In genomic region chr17:4806770-4807533, GRCh38 we compare ENCODE assay signal across 8 cellular contexts. TPM values are rescaled to one million over a fixed set of nuclear protein-coding genes. Genes with fewer than 3 reads are reported as not detected.
A peak's percentile ranks its signal among the peaks of the same experiment; 100 is the strongest.
DNase-seq lines count a peak whose midpoint lies in the region; ATAC-seq and TF ChIP-seq lines count a peak whose summit lies in the region.

A gene with protein sequence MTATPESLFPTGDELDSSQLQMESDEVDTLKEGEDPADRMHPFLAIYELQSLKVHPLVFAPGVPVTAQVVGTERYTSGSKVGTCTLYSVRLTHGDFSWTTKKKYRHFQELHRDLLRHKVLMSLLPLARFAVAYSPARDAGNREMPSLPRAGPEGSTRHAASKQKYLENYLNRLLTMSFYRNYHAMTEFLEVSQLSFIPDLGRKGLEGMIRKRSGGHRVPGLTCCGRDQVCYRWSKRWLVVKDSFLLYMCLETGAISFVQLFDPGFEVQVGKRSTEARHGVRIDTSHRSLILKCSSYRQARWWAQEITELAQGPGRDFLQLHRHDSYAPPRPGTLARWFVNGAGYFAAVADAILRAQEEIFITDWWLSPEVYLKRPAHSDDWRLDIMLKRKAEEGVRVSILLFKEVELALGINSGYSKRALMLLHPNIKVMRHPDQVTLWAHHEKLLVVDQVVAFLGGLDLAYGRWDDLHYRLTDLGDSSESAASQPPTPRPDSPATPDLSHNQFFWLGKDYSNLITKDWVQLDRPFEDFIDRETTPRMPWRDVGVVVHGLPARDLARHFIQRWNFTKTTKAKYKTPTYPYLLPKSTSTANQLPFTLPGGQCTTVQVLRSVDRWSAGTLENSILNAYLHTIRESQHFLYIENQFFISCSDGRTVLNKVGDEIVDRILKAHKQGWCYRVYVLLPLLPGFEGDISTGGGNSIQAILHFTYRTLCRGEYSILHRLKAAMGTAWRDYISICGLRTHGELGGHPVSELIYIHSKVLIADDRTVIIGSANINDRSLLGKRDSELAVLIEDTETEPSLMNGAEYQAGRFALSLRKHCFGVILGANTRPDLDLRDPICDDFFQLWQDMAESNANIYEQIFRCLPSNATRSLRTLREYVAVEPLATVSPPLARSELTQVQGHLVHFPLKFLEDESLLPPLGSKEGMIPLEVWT (plus strand): TSS chr17:4807152. CDS start chr17:4807773, 621 bp downstream.

- peak; percentile 89 for DNase-seq in DND-41
- peak; percentile 31 to 39 for DNase-seq in Kasumi-1 (lab: John Stamatoyannopoulos, UW)
- peak; percentile 87 to 94 for DNase-seq in activated naive CD4-positive, alpha-beta T cell treated with anti-CD3 and anti-CD28 coated beads, Interleukin-2, amount 50 U/mL, for 72 hours (ENCODE audit: low spot score in 2 of 2)
- peak; percentile 88 for DNase-seq in glomerular visceral epithelial cell (ENCODE audit: extremely low spot score)
- peak; percentile 100 for DNase-seq in osteoblast (ENCODE audit: insufficient read length, low spot score, missing footprints)
- peak; percentile 89 to 90 for DNase-seq in suprapubic skin (ENCODE audit: low spot score in 2 of 2)

- peak within 1 kb of the TSS; percentile 79 for H3K9ac ChIP-seq in DND-41 (ENCODE audit: low read depth, low read length)

- H3K27me3 ChIP-seq in DND-41 (ENCODE audit: insufficient read depth, low read length, poor library complexity) = no peaks in the 10 kb centered on the region
- H3K27me3 ChIP-seq in osteoblast (ENCODE audit: insufficient read depth, low read length) = no peaks in the 10 kb centered on the region
- H3K27me3 ChIP-seq in suprapubic skin = no peaks in the 10 kb centered on the region

- no peak for TF ChIP-seq EP300 in suprapubic skin (IDR thresholded peaks at IDR 0.05)

- H3K4me3 ChIP-seq in DND-41 (ENCODE audit: low read depth in 1 of 2, low read length in 2 of 2) = peak within 1 kb of the TSS; percentile 63 to 81
- peak within 1 kb of the TSS; percentile 81 for H3K4me3 ChIP-seq in osteoblast (ENCODE audit: insufficient read depth, low read length)
- peak within 1 kb of the TSS; percentile 91 for H3K4me3 ChIP-seq in suprapubic skin

- peaks cover 19% of the 10 kb centered on the region for H3K4me1 ChIP-seq in DND-41 (ENCODE audit: insufficient read depth, low read length)
- H3K4me1 ChIP-seq in osteoblast (ENCODE audit: insufficient read depth, low read length) = peaks cover 13% of the 10 kb centered on the region
- peaks cover 27% of the 10 kb centered on the region for H3K4me1 ChIP-seq in suprapubic skin

- H3K36me3 ChIP-seq in DND-41 (ENCODE audit: insufficient read depth, low read length) (no peaks in the 10 kb centered on the region; the same call in 1 of the 2 replicates), osteoblast (ENCODE audit: insufficient read depth, low read length) (peaks cover 23% of the 10 kb centered on the region), suprapubic skin (peaks cover 16% of the 10 kb centered on the region)

- peak within 1 kb of the TSS; percentile 97 for H3K4me2 ChIP-seq in DND-41 (ENCODE audit: insufficient read depth, low read length)
- H3K4me2 ChIP-seq in osteoblast (ENCODE audit: insufficient read depth, low read length) = peak within 1 kb of the TSS; percentile 93

- H3K79me2 ChIP-seq in DND-41 (ENCODE audit: insufficient read depth, low read length) (no peaks in the 10 kb centered on the region), osteoblast (ENCODE audit: insufficient read depth, low read length) (peaks cover 3% of the 10 kb centered on the region)

- peak within 1 kb of the TSS; percentile 79 for H2AFZ ChIP-seq in DND-41 (ENCODE audit: low read depth, low read length)
- H2AFZ ChIP-seq in osteoblast (ENCODE audit: low read length) = peak within 1 kb of the TSS; percentile 88

- no peak for TF ChIP-seq CTCF in DND-41 (IDR thresholded peaks at IDR 0.05; ENCODE audit: borderline replicate concordance, extremely low read depth, low read length, poor library complexity, severe bottlenecking)
- no peak for TF ChIP-seq CTCF in osteoblast (IDR thresholded peaks at IDR 0.05; ENCODE audit: extremely low read depth, low read depth, low read length)
- TF ChIP-seq CTCF in suprapubic skin (IDR thresholded peaks at IDR 0.05) = no peak

- no CpG with 5 or more reads among the region's 103 CpGs for WGBS in suprapubic skin

- no peaks in the 10 kb centered on the region for H3K9me3 Mint-ChIP-seq in activated naive CD4-positive, alpha-beta T cell treated with anti-CD3 and anti-CD28 coated beads, Interleukin-2, amount 50 U/mL, for 72 hours

- H4K20me1 ChIP-seq in DND-41 (ENCODE audit: insufficient read depth, low read length) (no peaks in the 10 kb centered on the region), osteoblast (ENCODE audit: insufficient read depth, low read length) (no peaks in the 10 kb centered on the region)

- H3K9me3 ChIP-seq in DND-41 (ENCODE audit: insufficient read depth, low read length, severe bottlenecking) = no peaks in the 10 kb centered on the region
- no peaks in the 10 kb centered on the region for H3K9me3 ChIP-seq in osteoblast (ENCODE audit: low read depth, low read length)
- no peaks in the 10 kb centered on the region for H3K9me3 ChIP-seq in suprapubic skin

- ATAC-seq in DND-41 (ENCODE audit: insufficient read depth, low read depth) = peak; percentile 97
- ATAC-seq in GM21723 (IDR thresholded peaks at IDR 0.05; ENCODE audit: unreplicated experiment) = peak; percentile 90
- ATAC-seq in SK-N-SH treated with all-trans-retinoic acid at 6 μM for 48 hours = peak; percentile 99
- ATAC-seq in activated naive CD4-positive, alpha-beta T cell treated with anti-CD3 and anti-CD28 coated beads, Interleukin-2, amount 50 U/mL, for 72 hours = peak; percentile 99

- peak in 1 of 2 donors; percentile 11 for TF ChIP-seq POLR2A in suprapubic skin (IDR thresholded peaks at IDR 0.05)

- peak within 1 kb of the TSS; percentile 44; the same call in 1 of the 2 replicates for H3K27ac ChIP-seq in DND-41 (ENCODE audit: low read length)
- peak within 1 kb of the TSS; percentile 17 for H3K27ac ChIP-seq in osteoblast (ENCODE audit: low read depth, low read length)
- H3K27ac ChIP-seq in suprapubic skin = peak within 1 kb of the TSS; percentile 73

- H3K27ac Mint-ChIP-seq in activated naive CD4-positive, alpha-beta T cell treated with anti-CD3 and anti-CD28 coated beads, Interleukin-2, amount 50 U/mL, for 72 hours = peak within 1 kb of the TSS; percentile 28 to 81

- H3K36me3 Mint-ChIP-seq in activated naive CD4-positive, alpha-beta T cell treated with anti-CD3 and anti-CD28 coated beads, Interleukin-2, amount 50 U/mL, for 72 hours = no peaks in the 10 kb centered on the region

TF ChIP-seq in SK-N-SH treated with all-trans-retinoic acid at 6 μM for 48 hours, 23 proteins besides CTCF, POLR2A, EP300 and RAD21 (continues in another document):
- TF ChIP-seq, protein P1, sequence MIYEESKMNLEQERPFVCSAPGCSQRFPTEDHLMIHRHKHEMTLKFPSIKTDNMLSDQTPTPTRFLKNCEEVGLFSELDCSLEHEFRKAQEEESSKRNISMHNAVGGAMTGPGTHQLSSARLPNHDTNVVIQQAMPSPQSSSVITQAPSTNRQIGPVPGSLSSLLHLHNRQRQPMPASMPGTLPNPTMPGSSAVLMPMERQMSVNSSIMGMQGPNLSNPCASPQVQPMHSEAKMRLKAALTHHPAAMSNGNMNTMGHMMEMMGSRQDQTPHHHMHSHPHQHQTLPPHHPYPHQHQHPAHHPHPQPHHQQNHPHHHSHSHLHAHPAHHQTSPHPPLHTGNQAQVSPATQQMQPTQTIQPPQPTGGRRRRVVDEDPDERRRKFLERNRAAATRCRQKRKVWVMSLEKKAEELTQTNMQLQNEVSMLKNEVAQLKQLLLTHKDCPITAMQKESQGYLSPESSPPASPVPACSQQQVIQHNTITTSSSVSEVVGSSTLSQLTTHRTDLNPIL (CRISPR knock-in tag; IDR thresholded peaks at IDR 0.05; ENCODE audit: low read depth) = no peak
- TF ChIP-seq SNAI2 (CRISPR knock-in tag; IDR thresholded peaks at IDR 0.05) (no peak), OSR1 (CRISPR knock-in tag; IDR thresholded peaks at IDR 0.05) (no peak), ZNF70 (CRISPR knock-in tag; IDR thresholded peaks at IDR 0.05) (no peak), ESRRG (CRISPR knock-in tag; IDR thresholded peaks at IDR 0.05) (no peak), ZNF8 (CRISPR knock-in tag; IDR thresholded peaks at IDR 0.05) (no peak), BACH2 (CRISPR knock-in tag; IDR thresholded peaks at IDR 0.05; ENCODE audit: borderline replicate concordance) (no peak), CSDC2 (CRISPR knock-in tag; IDR thresholded peaks at IDR 0.05) (no peak)
- TF ChIP-seq, protein P2, sequence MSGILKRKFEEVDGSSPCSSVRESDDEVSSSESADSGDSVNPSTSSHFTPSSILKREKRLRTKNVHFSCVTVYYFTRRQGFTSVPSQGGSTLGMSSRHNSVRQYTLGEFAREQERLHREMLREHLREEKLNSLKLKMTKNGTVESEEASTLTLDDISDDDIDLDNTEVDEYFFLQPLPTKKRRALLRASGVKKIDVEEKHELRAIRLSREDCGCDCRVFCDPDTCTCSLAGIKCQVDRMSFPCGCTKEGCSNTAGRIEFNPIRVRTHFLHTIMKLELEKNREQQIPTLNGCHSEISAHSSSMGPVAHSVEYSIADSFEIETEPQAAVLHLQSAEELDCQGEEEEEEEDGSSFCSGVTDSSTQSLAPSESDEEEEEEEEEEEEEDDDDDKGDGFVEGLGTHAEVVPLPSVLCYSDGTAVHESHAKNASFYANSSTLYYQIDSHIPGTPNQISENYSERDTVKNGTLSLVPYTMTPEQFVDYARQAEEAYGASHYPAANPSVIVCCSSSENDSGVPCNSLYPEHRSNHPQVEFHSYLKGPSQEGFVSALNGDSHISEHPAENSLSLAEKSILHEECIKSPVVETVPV (CRISPR knock-in tag; IDR thresholded peaks at IDR 0.05) = no peak

RNA-seq across cellular contexts. Expression of the gene that starts here (rescaled TPM):
- 10 to 100 TPM; 23.6 to 31.4 TPM for total RNA-seq in activated naive CD4-positive, alpha-beta T cell treated with anti-CD3 and anti-CD28 coated beads, Interleukin-2, amount 50 U/mL, for 72 hours
- total RNA-seq in osteoblast (18.9 and 19.9 TPM in 2 replicates), suprapubic skin (100 to 1,000 TPM in 1 of 4 donors, 10 to 100 TPM in 3; 53.5 to 134 (median 57.6) TPM)

Comparison
In these comparisons a context has a peak if more than half of its experiments do, and no peak if none do; other contexts are left out.
1. Peak in every context shown above with its lines: DNase-seq, ATAC-seq, H3K4me3 ChIP-seq and H3K27ac ChIP-seq.
2. DNase-seq: peak in every context shown above with its lines; median percentile 100 in osteoblast; 90 in activated naive CD4-positive, alpha-beta T cell treated with anti-CD3 and anti-CD28 coated beads, Interleukin-2, amount 50 U/mL, for 72 hours; 90 in suprapubic skin; 89 in DND-41; 88 in glomerular visceral epithelial cell; 35 in Kasumi-1.
3. H3K27ac ChIP-seq: peak in every context shown above with its lines; median percentile 73 in suprapubic skin; 44 in DND-41; 17 in osteoblast.